In the genomic region with DNA sequence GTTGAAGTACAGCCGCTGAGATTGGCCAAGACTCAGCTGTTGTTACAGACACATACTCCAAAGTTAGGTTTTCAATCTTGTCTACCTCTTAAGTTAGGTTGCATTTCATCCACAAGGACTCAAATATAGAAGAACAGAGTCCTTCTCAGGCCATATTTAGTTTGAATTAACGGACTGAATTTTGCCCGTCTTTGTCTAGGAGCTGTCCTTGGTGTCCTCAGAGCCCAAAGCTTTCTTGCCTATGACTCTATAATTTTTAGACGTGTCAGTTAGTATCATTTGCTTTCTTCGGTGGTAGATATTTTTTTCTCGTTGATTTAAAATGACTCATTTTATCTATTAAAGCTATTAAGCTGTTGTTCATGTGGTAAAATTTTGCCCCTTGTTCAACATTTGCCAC, we compare ENCODE assay signal across 33 cellular contexts.
"Had no signal": no experiment of that assay in that cellular context is flagged by ENCODE, and none has a peak within 500 bp of the region (broad histone marks: within the 10 kb centered on the region; RNA-seq: fewer than 3 reads in every experiment).

No MANE protein-coding gene starts in this region.

- DNase-seq: activated effector memory CD4-positive, alpha-beta T cell treated with anti-CD3 and anti-CD28 coated beads, Interleukin-2, amount 50 U/mL, for 16 hours; activated effector memory CD4-positive, alpha-beta T cell treated with Interleukin-2 at 50 U/mL for 16 hours; activated gamma-delta T cell; activated gamma-delta T cell treated with Interleukin-2 at 50 U/mL for 16 hours; activated naive CD4-positive, alpha-beta T cell; activated naive CD4-positive, alpha-beta T cell treated with anti-CD3 and anti-CD28 coated beads for 36 hours; activated naive CD4-positive, alpha-beta T cell treated with anti-CD3 and anti-CD28 coated beads, Interleukin-2, amount 10 ng/mL, durations not matched to agents 7 days and 5 days; activated naive CD4-positive, alpha-beta T cell treated with anti-CD3 and anti-CD28 coated beads, Interleukin-2, amount 50 U/mL, for 16 hours; activated naive CD4-positive, alpha-beta T cell treated with Interleukin-2 at 50 U/mL for 16 hours; activated naive CD8-positive, alpha-beta T cell treated with anti-CD3 and anti-CD28 coated beads for 36 hours; activated naive CD8-positive, alpha-beta T cell treated with anti-CD3 and anti-CD28 coated beads, Interleukin-2, amount 10 ng/mL, durations not matched to agents 7 days and 5 days; activated naive CD8-positive, alpha-beta T cell treated with anti-CD3 and anti-CD28 coated beads, Interleukin-2, amount 50 U/mL, for 24 hours; activated T-cell treated with anti-CD3 and anti-CD28 coated beads, Interleukin-2, amount 50 U/mL, for 4 hours; activated T-cell treated with anti-CD3 and anti-CD28 coated beads, Interleukin-2, amount 50 U/mL, for 48 hours; activated T-cell treated with anti-CD3 and anti-CD28 coated beads, Interleukin-2, amount 50 U/mL, for 72 hours; adrenal gland; amniotic stem cell; amygdala; anterior cingulate cortex; aorta; body of pancreas; brain microvascular endothelial cell; caudate nucleus; central memory CD4-positive, alpha-beta T cell; cerebellar nuclear complex had no signal

- H3K27me3 ChIP-seq: adrenal gland, ascending aorta, body of pancreas, brain microvascular endothelial cell, breast epithelium, cardiac muscle cell had no signal

- H3K27ac ChIP-seq: adrenal gland, ascending aorta, body of pancreas, brain microvascular endothelial cell, breast epithelium, cardiac muscle cell had no signal

- H3K4me1 ChIP-seq: adrenal gland, ascending aorta, breast epithelium had no signal

- H3K4me3 ChIP-seq: adrenal gland, ascending aorta, body of pancreas, breast epithelium, cardiac muscle cell had no signal

- H3K36me3 ChIP-seq: adrenal gland, ascending aorta, brain microvascular endothelial cell, breast epithelium, cardiac muscle cell had no signal

- ATAC-seq: activated naive CD4-positive, alpha-beta T cell treated with anti-CD3 and anti-CD28 coated beads, Interleukin-2, amount 50 U/mL, for 72 hours; activated naive CD8-positive, alpha-beta T cell treated with anti-CD3 and anti-CD28 coated beads, Interleukin-2, amount 50 U/mL, for 24 hours; activated T-cell treated with anti-CD3 and anti-CD28 coated beads, Interleukin-2, amount 50 U/mL, for 4 hours; activated T-cell treated with anti-CD3 and anti-CD28 coated beads, Interleukin-2, amount 50 U/mL, for 72 hours; activated T-helper 17 cell treated with anti-CD3 and anti-CD28 coated beads, Interleukin-2, amount 50 U/mL, for 72 hours; body of pancreas had no signal

- H3K9me3 ChIP-seq: adrenal gland, ascending aorta, body of pancreas had no signal

- FAIRE-seq: astrocyte, bronchial epithelial cell, colon had no signal
